ENCODE assay signal across 8 cellular contexts in genomic region chr9:85804993-85805788, GRCh38.
A peak's percentile ranks its signal among the peaks of the same experiment; 100 is the strongest.
DNase-seq lines count a peak whose midpoint lies in the region; ATAC-seq and TF ChIP-seq lines count a peak whose summit lies in the region.
"Not testable (repeated sequence)": the region's sequence is repeated elsewhere in the genome, so short reads cannot be mapped to it uniquely, and the experiment has no call there.

No MANE protein-coding gene starts in this region.

- DNase-seq in GM13976 (ENCODE audit: low spot score) (peak; percentile 73), NCI-H1105 treated with DMSO at 0.1 percent for 48 hours (lab: John Stamatoyannopoulos, UW) (peak; percentile 63), ascending aorta (ENCODE audit: low spot score in 2 of 2) (peak; percentile 51 to 88), hepatic stellate cell (ENCODE audit: low spot score) (peak; percentile 21), putamen (ENCODE audit: low spot score) (peak; percentile 79)
- DNase-seq in T-helper 2 cell treated with Interferon-gamma antibody and Interleukin-4, amounts not matched to agents 5 μg/mL and 100 μg/mL, for 36 hours (ENCODE audit: low spot score): peak; percentile 66

- H3K4me1 Mint-ChIP-seq in T-helper 2 cell treated with Interferon-gamma antibody and Interleukin-4, amounts not matched to agents 5 μg/mL and 100 μg/mL, for 36 hours (ENCODE audit: low read depth): peaks cover 12% of the 10 kb centered on the region

- in situ Hi-C loops in GM13976 (cut with MboI; ENCODE audit: low sequenced_read_pairs, unreplicated experiment): loop anchor here (25.0 kb wide), 1 partner anchor 432 kb away; no protein-coding TSS in a partner anchor

- not testable (repeated sequence) for H3K9me3 Mint-ChIP-seq in T-helper 2 cell treated with Interferon-gamma antibody and Interleukin-4, amounts not matched to agents 5 μg/mL and 100 μg/mL, for 36 hours

- peak; percentile 27 for TF ChIP-seq CTCF in GM13976 (IDR thresholded peaks at IDR 0.05; ENCODE audit: borderline replicate concordance, control extremely low read depth, extremely low read depth, insufficient read depth, missing control alignments)
- peak in 1 of 3 experiments; percentile 27 for TF ChIP-seq CTCF in ascending aorta (IDR thresholded peaks at IDR 0.05)

- H3K4me3 ChIP-seq in ascending aorta (peak overlapping the region; percentile 75 to 84), urinary bladder (ENCODE audit: low read depth, low read length) (peak overlapping the region; percentile 78)

- 1% methylated on average over 97 of the region's 97 CpGs for WGBS in urinary bladder

- peak; percentile 71 for ATAC-seq in HG02763 (IDR thresholded peaks at IDR 0.05; ENCODE audit: unreplicated experiment)

- H3K36me3 ChIP-seq in ascending aorta: peaks cover 4 to 13% of the 10 kb centered on the region in 2 donors
- not testable (repeated sequence) for H3K36me3 ChIP-seq in urinary bladder (ENCODE audit: insufficient read depth)

- not testable (repeated sequence) for H3K9me3 ChIP-seq in ascending aorta

- H3K27ac ChIP-seq in ascending aorta: peak overlapping the region; percentile 89 to 95
- peak overlapping the region; percentile 88 for H3K27ac ChIP-seq in urinary bladder (ENCODE audit: low read depth)

- not testable (repeated sequence) for H3K4me3 Mint-ChIP-seq in T-helper 2 cell treated with Interferon-gamma antibody and Interleukin-4, amounts not matched to agents 5 μg/mL and 100 μg/mL, for 36 hours

- not testable (repeated sequence) for H3K27me3 ChIP-seq in ascending aorta

- H3K27ac Mint-ChIP-seq in T-helper 2 cell treated with Interferon-gamma antibody and Interleukin-4, amounts not matched to agents 5 μg/mL and 100 μg/mL, for 36 hours: peak overlapping the region; percentile 69

- not testable (repeated sequence) for H3K27me3 Mint-ChIP-seq in T-helper 2 cell treated with Interferon-gamma antibody and Interleukin-4, amounts not matched to agents 5 μg/mL and 100 μg/mL, for 36 hours (ENCODE audit: low read depth)

- intact Hi-C loops in ascending aorta (cut with DNase I): loop anchor here (1.0 to 5.0 kb wide), 2 partner anchors 63 to 137 kb away; partner anchors contain the start of gene NAA35

- peaks cover 12% of the 10 kb centered on the region for H3K36me3 Mint-ChIP-seq in T-helper 2 cell treated with Interferon-gamma antibody and Interleukin-4, amounts not matched to agents 5 μg/mL and 100 μg/mL, for 36 hours (ENCODE audit: low read depth)

- peaks cover 2 to 12% of the 10 kb centered on the region in 2 donors for H3K4me1 ChIP-seq in ascending aorta
- H3K4me1 ChIP-seq in urinary bladder (ENCODE audit: insufficient read depth): not testable (repeated sequence)

Comparison
In these comparisons a context has a peak if more than half of its experiments do, and no peak if none do; other contexts are left out.
1. Peak in every context shown above with its lines: DNase-seq, ATAC-seq, H3K4me3 ChIP-seq and H3K27ac ChIP-seq.
2. DNase-seq: peak in every context shown above with its lines; median percentile 79 in putamen; 73 in GM13976; 70 in ascending aorta; 66 in T-helper 2 cell treated with Interferon-gamma antibody and Interleukin-4, amounts not matched to agents 5 μg/mL and 100 μg/mL, for 36 hours; 63 in NCI-H1105 treated with DMSO at 0.1 percent for 48 hours; 21 in hepatic stellate cell.